Comparison of ENCODE assay signal across 17 cellular contexts in genomic region chr16:49952386-49952785, GRCh38.
A peak's percentile ranks its signal among the peaks of the same experiment; 100 is the strongest.
DNase-seq lines count a peak whose midpoint lies in the region; ATAC-seq, FAIRE-seq and TF ChIP-seq lines count a peak whose summit lies in the region.
"Had no signal": no experiment of that assay in that cellular context is flagged by ENCODE, and none has a peak within 500 bp of the region (broad histone marks: within the 10 kb centered on the region; RNA-seq: fewer than 3 reads in every experiment).

No MANE protein-coding gene starts in this region.

- peaks cover 5% of the 10 kb centered on the region for H3K4me1 Mint-ChIP-seq in neural crest cell
- H3K4me1 Mint-ChIP-seq: brain, CD14-positive monocyte, T-cell had no signal

- no peak for ATAC-seq in GM21390 (IDR thresholded peaks at IDR 0.05; ENCODE audit: unreplicated experiment)
- no peak for ATAC-seq in HG03097 (IDR thresholded peaks at IDR 0.05; ENCODE audit: low FRiP score, unreplicated experiment)
- ATAC-seq: gastrocnemius medialis, T-cell had no signal

- peaks cover 2% of the 10 kb centered on the region for H3K36me3 Mint-ChIP-seq in neural crest cell (ENCODE audit: low read depth)
- H3K36me3 Mint-ChIP-seq: brain, CD14-positive monocyte, T-cell had no signal

- no peaks in the 10 kb centered on the region for H3K27me3 ChIP-seq in bronchial epithelial cell (ENCODE audit: control insufficient read depth, insufficient read depth, low read length)
- H3K27me3 ChIP-seq: gastrocnemius medialis had no signal

- peak overlapping the region; percentile 54 for H3K27ac Mint-ChIP-seq in neural crest cell (ENCODE audit: unreplicated experiment)
- H3K27ac Mint-ChIP-seq: activated B cell treated with CpG ODN at 0.5 μM for 24 hours, brain, T-cell had no signal

- no peak overlapping the region for H3K4me3 ChIP-seq in bronchial epithelial cell (ENCODE audit: low read depth, low read length)
- H3K4me3 ChIP-seq: gastrocnemius medialis had no signal

- H3K9me3 Mint-ChIP-seq in neural crest cell: peaks cover 4% of the 10 kb centered on the region
- H3K9me3 Mint-ChIP-seq: activated B cell treated with CpG ODN at 0.5 μM for 24 hours, T-cell had no signal

- H3K36me3 ChIP-seq in bronchial epithelial cell (ENCODE audit: control insufficient read depth, insufficient read depth, low read length): no peaks in the 10 kb centered on the region
- H3K36me3 ChIP-seq: gastrocnemius medialis had no signal

- TF ChIP-seq CTCF in bronchial epithelial cell (IDR thresholded peaks at IDR 0.05; ENCODE audit: insufficient read depth, low read length, severe bottlenecking) (no peak), neural crest cell (conservative IDR thresholded peaks at IDR 0.05) (no peak)

- H3K4me3 Mint-ChIP-seq in neural crest cell: no peak overlapping the region
- H3K4me3 Mint-ChIP-seq: activated B cell treated with CpG ODN at 0.5 μM for 24 hours, brain, CD14-positive monocyte, T-cell had no signal

- no peak for FAIRE-seq in bronchial epithelial cell (lab: Jason Lieb, UNC)
- FAIRE-seq: keratinocyte had no signal

- peak; percentile 58 for DNase-seq in ELR (ENCODE audit: low read depth)
- peak; percentile 87 for DNase-seq in MV-4-11 (lab: John Stamatoyannopoulos, UW)
- peak; percentile 24 for DNase-seq in bronchial epithelial cell (ENCODE audit: low read depth)
- DNase-seq in neural crest cell (ENCODE audit: low read depth, low spot score): no peak
- no peak for DNase-seq in HT-29 (ENCODE audit: low spot score)
- DNase-seq in RPMI8226: no peak
- DNase-seq: activated B cell treated with CpG ODN at 0.5 μM for 24 hours; effector CD4-positive, alpha-beta T cell; gastrocnemius medialis; NCI-H1105 treated with DMSO at 0.1 percent for 48 hours; posterior cingulate gyrus; T-cell had no signal

- H3K27me3 Mint-ChIP-seq in neural crest cell (ENCODE audit: low read depth): no peaks in the 10 kb centered on the region

Comparison
In these comparisons a context has a peak if more than half of its experiments do, and no peak if none do; other contexts are left out.
1. DNase-seq: peak in ELR (single experiment), MV-4-11 (single experiment) and bronchial epithelial cell (single experiment); none in neural crest cell (single experiment), HT-29 (single experiment) and RPMI8226 (single experiment).